Comparison of ENCODE assay signal across 4 cellular contexts in the genomic region with DNA sequence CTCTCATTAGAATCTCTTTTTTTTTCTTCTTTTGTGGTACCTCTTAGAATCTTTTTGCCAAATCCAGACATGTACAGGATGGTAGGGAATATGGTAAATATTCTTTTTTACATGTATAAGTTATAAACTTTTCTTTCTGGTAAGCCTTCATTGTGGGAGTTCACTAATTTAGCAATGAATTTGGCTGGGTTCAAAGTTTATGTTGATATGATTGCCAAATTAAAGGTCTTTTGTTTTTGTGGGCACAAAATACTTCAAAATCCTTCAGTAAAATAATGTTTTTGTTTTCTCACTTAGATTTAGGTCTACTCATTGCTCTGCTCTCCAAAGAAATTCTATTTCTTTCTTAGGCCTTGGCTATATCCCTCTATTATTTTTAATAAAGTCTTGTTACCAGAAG.
"Had no signal": no experiment of that assay in that cellular context is flagged by ENCODE, and none has a peak within 500 bp of the region (broad histone marks: within the 10 kb centered on the region; RNA-seq: fewer than 3 reads in every experiment).

No MANE protein-coding gene starts in this region.

- H3K36me3 ChIP-seq: HAP-1 had no signal

- H3K4me1 ChIP-seq: HAP-1 had no signal

- H2AFZ ChIP-seq: GM23338 had no signal

- H3K27ac ChIP-seq: KMS-11 had no signal

- H3K4me2 ChIP-seq: GM23338, KMS-11 had no signal

- ATAC-seq: GM23338 had no signal

- DNase-seq: KBM-7 had no signal

- H3K9ac ChIP-seq: KMS-11 had no signal

- H3K4me3 ChIP-seq: GM23338, HAP-1 had no signal

- H3K9me3 ChIP-seq: HAP-1 had no signal
